ENCODE assay signal across 13 cellular contexts in genomic region chrX:41779058-41779564, GRCh38. TPM values are rescaled to one million over a fixed set of nuclear protein-coding genes. Genes with fewer than 3 reads are reported as not detected.
A peak's percentile ranks its signal among the peaks of the same experiment; 100 is the strongest.
DNase-seq lines count a peak whose midpoint lies in the region; ATAC-seq and TF ChIP-seq lines count a peak whose summit lies in the region.
"Had no signal": no experiment of that assay in that cellular context is flagged by ENCODE, and none has a peak within 500 bp of the region (broad histone marks: within the 10 kb centered on the region; RNA-seq: fewer than 3 reads in every experiment).

No MANE protein-coding gene starts in this region.

- H2AFZ ChIP-seq in smooth muscle cell (ENCODE audit: low read depth): no peak overlapping the region

- ATAC-seq in GM21360 (IDR thresholded peaks at IDR 0.05; ENCODE audit: unreplicated experiment): no peak
- no peak for ATAC-seq in HG02763 (IDR thresholded peaks at IDR 0.05; ENCODE audit: unreplicated experiment)

- TF ChIP-seq CTCF in epithelial cell of esophagus (IDR thresholded peaks at IDR 0.05; ENCODE audit: insufficient read depth, low read depth, low read length, missing control alignments) (no peak), smooth muscle cell (IDR thresholded peaks at IDR 0.05; ENCODE audit: borderline replicate concordance, insufficient read depth, poor library complexity, severe bottlenecking) (no peak)

- no peak overlapping the region for H3K4me3 ChIP-seq in epithelial cell of esophagus (ENCODE audit: low read length)
- H3K4me3 ChIP-seq in smooth muscle cell: no peak overlapping the region
- H3K4me3 ChIP-seq: BLaER1, colonic mucosa, lower lobe of right lung had no signal

- H3K9me3 ChIP-seq in smooth muscle cell (replicated peaks; ENCODE audit: low read depth): no peaks in the 10 kb centered on the region
- H3K9me3 ChIP-seq: BLaER1, colonic mucosa, lower lobe of right lung had no signal

- H3K4me1 ChIP-seq in smooth muscle cell (ENCODE audit: low read depth): peaks cover 4% of the 10 kb centered on the region
- H3K4me1 ChIP-seq: BLaER1, colonic mucosa, lower lobe of right lung had no signal

- H3K27me3 ChIP-seq in smooth muscle cell (ENCODE audit: low read depth): no peaks in the 10 kb centered on the region
- H3K27me3 ChIP-seq: colonic mucosa had no signal

- H3K27ac ChIP-seq in smooth muscle cell (ENCODE audit: low read depth): peak overlapping the region; percentile 56
- H3K27ac ChIP-seq: BLaER1, colonic mucosa, lower lobe of right lung had no signal

- H3K4me2 ChIP-seq in smooth muscle cell: peak overlapping the region; percentile 13
- H3K4me2 ChIP-seq: BLaER1 had no signal

- H3F3A ChIP-seq in smooth muscle cell (ENCODE audit: low read depth): no peaks in the 10 kb centered on the region

- peaks cover 6% of the 10 kb centered on the region for H4K20me1 ChIP-seq in smooth muscle cell (ENCODE audit: low read depth)

- H3K79me2 ChIP-seq in smooth muscle cell (ENCODE audit: low read depth): no peaks in the 10 kb centered on the region

- no peaks in the 10 kb centered on the region for H3K36me3 ChIP-seq in smooth muscle cell (ENCODE audit: low read depth)
- H3K36me3 ChIP-seq: BLaER1, colonic mucosa, lower lobe of right lung had no signal

- DNase-seq in NCI-H2227 (lab: John Stamatoyannopoulos, UW; ENCODE audit: unreplicated experiment): peak; percentile 13
- no peak for DNase-seq in NCI-H2227 treated with DMSO at 0.1 percent for 48 hours (lab: John Stamatoyannopoulos, UW)
- peak; percentile 57 for DNase-seq in NCI-H748 (lab: John Stamatoyannopoulos, UW; ENCODE audit: unreplicated experiment)
- DNase-seq in epithelial cell of esophagus (ENCODE audit: low read depth): peak; percentile 78
- DNase-seq in smooth muscle cell (lab: John Stamatoyannopoulos, UW; ENCODE audit: unreplicated experiment): no peak
- DNase-seq in AG08396 (ENCODE audit: low spot score): no peak
- DNase-seq: activated CD4-positive, alpha-beta T cell treated with anti-CD3 and anti-CD28 coated beads, Interleukin-2, amount 10 ng/mL, durations not matched to agents 24 days and 14 days; colonic mucosa; lower lobe of right lung; NCI-H526 treated with DMSO at 0.1 percent for 48 hours had no signal

- WGBS in smooth muscle cell (ENCODE audit: low lambda C conversion rate): 16% methylated on average over 1 of the region's 1 CpG

- H3K9ac ChIP-seq in smooth muscle cell (ENCODE audit: low read depth): no peak overlapping the region
- H3K9ac ChIP-seq: BLaER1 had no signal

RNA-seq across cellular contexts. Expression of gene GPR82, which starts 55.1 kb away (rescaled TPM):
- not detected in 2 replicates for total RNA-seq in smooth muscle cell
- polyA plus RNA-seq in smooth muscle cell: 0.11 and 0.25 TPM in 2 replicates
- total RNA-seq: activated CD4-positive, alpha-beta T cell treated with anti-CD3 and anti-CD28 coated beads, Interleukin-2, amount 10 ng/mL, durations not matched to agents 24 days and 14 days had no signal

Comparison
In these comparisons a context has a peak if more than half of its experiments do, and no peak if none do; other contexts are left out.
1. DNase-seq: peak in NCI-H2227 (single experiment), NCI-H748 (single experiment) and epithelial cell of esophagus (single experiment); none in NCI-H2227 treated with DMSO at 0.1 percent for 48 hours (single experiment), smooth muscle cell (single experiment) and AG08396 (single experiment).